Comparison of ENCODE assay signal across 1 cellular context in the genomic region with DNA sequence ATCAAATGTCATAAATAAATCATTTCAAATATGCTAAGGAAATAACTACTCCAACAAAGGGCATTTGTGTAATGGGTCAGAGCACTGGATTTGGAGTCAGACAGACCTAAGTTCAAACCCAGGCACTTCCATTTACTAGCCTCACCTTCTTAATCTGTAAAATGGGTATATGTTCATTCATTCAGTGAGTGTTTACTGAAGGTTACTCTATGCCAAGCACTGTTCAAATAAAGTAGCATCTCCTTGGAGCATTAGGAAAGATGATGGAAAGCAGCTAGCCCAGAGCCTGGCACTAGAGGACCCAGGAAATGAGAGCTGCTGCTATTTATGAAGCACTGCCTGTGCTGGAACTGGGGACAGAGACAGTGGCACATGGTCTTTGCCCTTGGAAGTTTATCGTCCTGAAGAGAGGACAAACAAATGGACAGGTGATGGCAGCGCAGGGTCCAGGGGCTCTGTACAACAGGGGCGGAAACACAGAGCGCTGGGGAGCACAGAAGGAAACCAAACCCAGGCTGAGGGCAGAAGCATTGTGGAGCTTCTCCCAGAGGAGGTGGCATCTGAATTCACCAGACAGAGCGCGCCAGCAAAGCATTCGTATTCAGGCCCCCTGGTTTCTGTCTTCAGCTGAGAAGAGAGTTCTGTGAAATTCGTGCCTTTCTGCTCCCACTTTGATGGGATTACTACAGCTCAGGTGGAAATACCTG.
TF ChIP-seq lines count a peak whose summit lies in the region.

No MANE protein-coding gene starts in this region.

TF ChIP-seq in HepG2, 621 proteins besides CTCF, POLR2A, EP300 and RAD21 (continued from another document and continues in another):
- no peak for TF ChIP-seq TRAFD1 (CRISPR knock-in tag; IDR thresholded peaks at IDR 0.05; ENCODE audit: borderline replicate concordance)
- no peak for TF ChIP-seq ZNF33B (CRISPR knock-in tag; IDR thresholded peaks at IDR 0.05)
- TF ChIP-seq AGO2 (optimal IDR thresholded peaks at IDR 0.05; ENCODE audit: low read depth, low read length), result no peak
- TF ChIP-seq, protein P1, sequence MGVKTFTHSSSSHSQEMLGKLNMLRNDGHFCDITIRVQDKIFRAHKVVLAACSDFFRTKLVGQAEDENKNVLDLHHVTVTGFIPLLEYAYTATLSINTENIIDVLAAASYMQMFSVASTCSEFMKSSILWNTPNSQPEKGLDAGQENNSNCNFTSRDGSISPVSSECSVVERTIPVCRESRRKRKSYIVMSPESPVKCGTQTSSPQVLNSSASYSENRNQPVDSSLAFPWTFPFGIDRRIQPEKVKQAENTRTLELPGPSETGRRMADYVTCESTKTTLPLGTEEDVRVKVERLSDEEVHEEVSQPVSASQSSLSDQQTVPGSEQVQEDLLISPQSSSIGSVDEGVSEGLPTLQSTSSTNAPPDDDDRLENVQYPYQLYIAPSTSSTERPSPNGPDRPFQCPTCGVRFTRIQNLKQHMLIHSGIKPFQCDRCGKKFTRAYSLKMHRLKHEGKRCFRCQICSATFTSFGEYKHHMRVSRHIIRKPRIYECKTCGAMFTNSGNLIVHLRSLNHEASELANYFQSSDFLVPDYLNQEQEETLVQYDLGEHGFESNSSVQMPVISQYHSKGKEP (CRISPR knock-in tag; IDR thresholded peaks at IDR 0.05), result no peak
- TF ChIP-seq ZKSCAN5 (CRISPR knock-in tag; IDR thresholded peaks at IDR 0.05), result no peak
- TF ChIP-seq RFXAP (CRISPR knock-in tag; IDR thresholded peaks at IDR 0.05; ENCODE audit: borderline replicate concordance), result peak; percentile 29; the same call in 1 of the 2 replicates
- 0 out of 2 replicates have a peak, but pooled peaks have one; percentile 51 for TF ChIP-seq AKAP8 (CRISPR knock-in tag; IDR thresholded peaks at IDR 0.05)
- TF ChIP-seq ZNF780A (CRISPR knock-in tag; IDR thresholded peaks at IDR 0.05), result no peak
- peak; percentile 28; the same call in 1 of the 2 replicates for TF ChIP-seq PPARG (CRISPR knock-in tag; conservative IDR thresholded peaks at IDR 0.05)
- no peak for TF ChIP-seq KLF6 (CRISPR knock-in tag; IDR thresholded peaks at IDR 0.05)
- TF ChIP-seq JUN (CRISPR knock-in tag; IDR thresholded peaks at IDR 0.05), result peak; percentile 18; the same call in 1 of the 2 replicates
- TF ChIP-seq SIX4 (CRISPR knock-in tag; IDR thresholded peaks at IDR 0.05), result no peak
- TF ChIP-seq ZSCAN22 (CRISPR knock-in tag; IDR thresholded peaks at IDR 0.05), result no peak
- TF ChIP-seq MAFF (IDR thresholded peaks at IDR 0.05; ENCODE audit: low read depth, low read length), result no peak
- TF ChIP-seq NFATC3 (CRISPR knock-in tag; IDR thresholded peaks at IDR 0.05), result no peak
- TF ChIP-seq ZNF616 (CRISPR knock-in tag; IDR thresholded peaks at IDR 0.05; ENCODE audit: low read depth), result no peak
- TF ChIP-seq, protein P2, sequence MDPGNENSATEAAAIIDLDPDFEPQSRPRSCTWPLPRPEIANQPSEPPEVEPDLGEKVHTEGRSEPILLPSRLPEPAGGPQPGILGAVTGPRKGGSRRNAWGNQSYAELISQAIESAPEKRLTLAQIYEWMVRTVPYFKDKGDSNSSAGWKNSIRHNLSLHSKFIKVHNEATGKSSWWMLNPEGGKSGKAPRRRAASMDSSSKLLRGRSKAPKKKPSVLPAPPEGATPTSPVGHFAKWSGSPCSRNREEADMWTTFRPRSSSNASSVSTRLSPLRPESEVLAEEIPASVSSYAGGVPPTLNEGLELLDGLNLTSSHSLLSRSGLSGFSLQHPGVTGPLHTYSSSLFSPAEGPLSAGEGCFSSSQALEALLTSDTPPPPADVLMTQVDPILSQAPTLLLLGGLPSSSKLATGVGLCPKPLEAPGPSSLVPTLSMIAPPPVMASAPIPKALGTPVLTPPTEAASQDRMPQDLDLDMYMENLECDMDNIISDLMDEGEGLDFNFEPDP (CRISPR knock-in tag; conservative IDR thresholded peaks at IDR 0.05), result no peak
- no peak for TF ChIP-seq ZNF468 (CRISPR knock-in tag; IDR thresholded peaks at IDR 0.05)
- TF ChIP-seq ZNF776 (CRISPR knock-in tag; IDR thresholded peaks at IDR 0.05), result no peak
- TF ChIP-seq ZNF430 (CRISPR knock-in tag; IDR thresholded peaks at IDR 0.05), result peak; percentile 74
- TF ChIP-seq CENPT (CRISPR knock-in tag; IDR thresholded peaks at IDR 0.05; ENCODE audit: low read depth), result no peak
- no peak for TF ChIP-seq ZNF17 (CRISPR knock-in tag; IDR thresholded peaks at IDR 0.05)
- peak; percentile 79; the same call in 1 of the 2 replicates for TF ChIP-seq ZNF331 (CRISPR knock-in tag; IDR thresholded peaks at IDR 0.05)
- no peak for TF ChIP-seq TBP (CRISPR knock-in tag; IDR thresholded peaks at IDR 0.05)
- TF ChIP-seq ZNF576 (CRISPR knock-in tag; IDR thresholded peaks at IDR 0.05), result no peak
- TF ChIP-seq JDP2 (CRISPR knock-in tag; IDR thresholded peaks at IDR 0.05; ENCODE audit: borderline replicate concordance), result no peak
- TF ChIP-seq IKZF4 (CRISPR knock-in tag; IDR thresholded peaks at IDR 0.05; ENCODE audit: borderline replicate concordance, low read depth, not compliant biosample characterization), result no peak
- no peak for TF ChIP-seq PTBP1 (IDR thresholded peaks at IDR 0.05; ENCODE audit: low read depth, low read length, poor library complexity, severe bottlenecking)
- no peak for TF ChIP-seq FOXM1 (CRISPR knock-in tag; IDR thresholded peaks at IDR 0.05)
- TF ChIP-seq ZNF678 (CRISPR knock-in tag; IDR thresholded peaks at IDR 0.05), result no peak
- TF ChIP-seq SIN3A (IDR thresholded peaks at IDR 0.05; ENCODE audit: borderline replicate concordance, low read depth, low read length), result peak; percentile 38; the same call in 1 of the 2 replicates
- no peak for TF ChIP-seq RBM22 (optimal IDR thresholded peaks at IDR 0.05; ENCODE audit: low read length)
- peak; percentile 69; the same call in 1 of the 2 replicates for TF ChIP-seq ZBTB7B (CRISPR knock-in tag; IDR thresholded peaks at IDR 0.05)
- peak; percentile 39; the same call in 1 of the 2 replicates for TF ChIP-seq THAP11 (CRISPR knock-in tag; IDR thresholded peaks at IDR 0.05)
- TF ChIP-seq MYPOP (CRISPR knock-in tag; IDR thresholded peaks at IDR 0.05), result 0 out of 2 replicates have a peak, but pooled peaks have one; percentile 21
- TF ChIP-seq ZNF720 (CRISPR knock-in tag; IDR thresholded peaks at IDR 0.05), result no peak
- TF ChIP-seq ZNF274 (CRISPR knock-in tag; IDR thresholded peaks at IDR 0.05), result no peak
- no peak for TF ChIP-seq U2AF2 (IDR thresholded peaks at IDR 0.05; ENCODE audit: low read depth, low read length)
- TF ChIP-seq, protein P3, sequence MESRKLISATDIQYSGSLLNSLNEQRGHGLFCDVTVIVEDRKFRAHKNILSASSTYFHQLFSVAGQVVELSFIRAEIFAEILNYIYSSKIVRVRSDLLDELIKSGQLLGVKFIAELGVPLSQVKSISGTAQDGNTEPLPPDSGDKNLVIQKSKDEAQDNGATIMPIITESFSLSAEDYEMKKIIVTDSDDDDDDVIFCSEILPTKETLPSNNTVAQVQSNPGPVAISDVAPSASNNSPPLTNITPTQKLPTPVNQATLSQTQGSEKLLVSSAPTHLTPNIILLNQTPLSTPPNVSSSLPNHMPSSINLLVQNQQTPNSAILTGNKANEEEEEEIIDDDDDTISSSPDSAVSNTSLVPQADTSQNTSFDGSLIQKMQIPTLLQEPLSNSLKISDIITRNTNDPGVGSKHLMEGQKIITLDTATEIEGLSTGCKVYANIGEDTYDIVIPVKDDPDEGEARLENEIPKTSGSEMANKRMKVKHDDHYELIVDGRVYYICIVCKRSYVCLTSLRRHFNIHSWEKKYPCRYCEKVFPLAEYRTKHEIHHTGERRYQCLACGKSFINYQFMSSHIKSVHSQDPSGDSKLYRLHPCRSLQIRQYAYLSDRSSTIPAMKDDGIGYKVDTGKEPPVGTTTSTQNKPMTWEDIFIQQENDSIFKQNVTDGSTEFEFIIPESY (CRISPR knock-in tag; IDR thresholded peaks at IDR 0.05), result peak; percentile 9; the same call in 1 of the 2 replicates
- no peak for TF ChIP-seq NFIB (CRISPR knock-in tag; IDR thresholded peaks at IDR 0.05; ENCODE audit: borderline replicate concordance)
- no peak for TF ChIP-seq CCAR2 (optimal IDR thresholded peaks at IDR 0.05; ENCODE audit: low read depth, low read length)
- TF ChIP-seq, protein P4, sequence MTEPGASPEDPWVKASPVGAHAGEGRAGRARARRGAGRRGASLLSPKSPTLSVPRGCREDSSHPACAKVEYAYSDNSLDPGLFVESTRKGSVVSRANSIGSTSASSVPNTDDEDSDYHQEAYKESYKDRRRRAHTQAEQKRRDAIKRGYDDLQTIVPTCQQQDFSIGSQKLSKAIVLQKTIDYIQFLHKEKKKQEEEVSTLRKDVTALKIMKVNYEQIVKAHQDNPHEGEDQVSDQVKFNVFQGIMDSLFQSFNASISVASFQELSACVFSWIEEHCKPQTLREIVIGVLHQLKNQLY (CRISPR knock-in tag; IDR thresholded peaks at IDR 0.05), result peak; percentile 85; the same call in 1 of the 2 replicates
- no peak for TF ChIP-seq ZNF577 (CRISPR knock-in tag; IDR thresholded peaks at IDR 0.05; ENCODE audit: borderline replicate concordance, low read depth)
- TF ChIP-seq ZMYM2 (CRISPR knock-in tag; IDR thresholded peaks at IDR 0.05), result peak; percentile 84
- TF ChIP-seq ZNF777 (CRISPR knock-in tag; IDR thresholded peaks at IDR 0.05), result no peak
- TF ChIP-seq ZNF788 (CRISPR knock-in tag; IDR thresholded peaks at IDR 0.05; ENCODE audit: borderline replicate concordance), result peak; percentile 75; the same call in 1 of the 2 replicates
- TF ChIP-seq TSC22D2 (CRISPR knock-in tag; IDR thresholded peaks at IDR 0.05; ENCODE audit: borderline replicate concordance), result no peak
- no peak for TF ChIP-seq ZNF354B (CRISPR knock-in tag; IDR thresholded peaks at IDR 0.05)
- TF ChIP-seq ZFP36 (IDR thresholded peaks at IDR 0.05; ENCODE audit: borderline replicate concordance, low read depth, low read length, partially characterized antibody), result no peak
- TF ChIP-seq, protein P5, sequence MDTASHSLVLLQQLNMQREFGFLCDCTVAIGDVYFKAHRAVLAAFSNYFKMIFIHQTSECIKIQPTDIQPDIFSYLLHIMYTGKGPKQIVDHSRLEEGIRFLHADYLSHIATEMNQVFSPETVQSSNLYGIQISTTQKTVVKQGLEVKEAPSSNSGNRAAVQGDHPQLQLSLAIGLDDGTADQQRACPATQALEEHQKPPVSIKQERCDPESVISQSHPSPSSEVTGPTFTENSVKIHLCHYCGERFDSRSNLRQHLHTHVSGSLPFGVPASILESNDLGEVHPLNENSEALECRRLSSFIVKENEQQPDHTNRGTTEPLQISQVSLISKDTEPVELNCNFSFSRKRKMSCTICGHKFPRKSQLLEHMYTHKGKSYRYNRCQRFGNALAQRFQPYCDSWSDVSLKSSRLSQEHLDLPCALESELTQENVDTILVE (CRISPR knock-in tag; IDR thresholded peaks at IDR 0.05), result no peak
- TF ChIP-seq NFAT5 (CRISPR knock-in tag; IDR thresholded peaks at IDR 0.05), result no peak
- TF ChIP-seq XRCC5 (optimal IDR thresholded peaks at IDR 0.05; ENCODE audit: low read length), result peak; percentile 49
- peak; percentile 56; the same call in 1 of the 2 replicates for TF ChIP-seq BCL6 (CRISPR knock-in tag; IDR thresholded peaks at IDR 0.05)
- no peak for TF ChIP-seq ZNF781 (CRISPR knock-in tag; IDR thresholded peaks at IDR 0.05; ENCODE audit: borderline replicate concordance, not compliant biosample characterization)
